18 cellular contexts compared by ENCODE assay signal in genomic region chr9:77587851-77588250, GRCh38.
DNase-seq lines count a peak whose midpoint lies in the region; FAIRE-seq and TF ChIP-seq lines count a peak whose summit lies in the region.
"Had no signal": no experiment of that assay in that cellular context is flagged by ENCODE, and none has a peak within 500 bp of the region (broad histone marks: within the 10 kb centered on the region; RNA-seq: fewer than 3 reads in every experiment).

No MANE protein-coding gene starts in this region.

- in situ Hi-C loops in GM23248 (cut with MboI) = no loop called here

- peaks cover 13% of the 10 kb centered on the region for H3F3A ChIP-seq in GM23248 (ENCODE audit: insufficient read depth)
- H3F3A ChIP-seq in PC-9 (ENCODE audit: insufficient read depth, low read depth) = peaks cover 31% of the 10 kb centered on the region

- H3K27me3 Mint-ChIP-seq in activated CD4-positive, alpha-beta T cell treated with anti-CD3 and anti-CD28 coated beads, Interleukin-2, amount 10 ng/mL, durations not matched to agents 7 days and 5 days = no peaks in the 10 kb centered on the region

- H3K27ac ChIP-seq in GM23248 = no peak overlapping the region
- peak overlapping the region; percentile 96 for H3K27ac ChIP-seq in PC-9
- H3K27ac ChIP-seq in endothelial cell of umbilical vein (ENCODE audit: insufficient read depth, low read depth, low read length) = peak overlapping the region; percentile 93
- H3K27ac ChIP-seq in osteoblast (ENCODE audit: low read depth, low read length) = no peak overlapping the region

- no peak for TF ChIP-seq POLR2A in endothelial cell of umbilical vein (IDR thresholded peaks at IDR 0.05; ENCODE audit: low read depth, low read length)

- 24% methylated on average over 2 of the region's 2 CpGs for WGBS in GM23248 (ENCODE audit: low coverage in 1 of 2, low lambda C conversion rate in 2 of 2, missing lambda C conversion rate in 2 of 2), 2 experiments

- DNase-seq in GM23248 = no peak
- DNase-seq in PC-9 = no peak
- no peak for DNase-seq in endothelial cell of umbilical vein (ENCODE audit: low read depth, low spot score)
- DNase-seq in osteoblast (ENCODE audit: insufficient read length, low spot score, missing footprints) = no peak
- DNase-seq in activated CD4-positive, alpha-beta T cell treated with anti-CD3 and anti-CD28 coated beads, Interleukin-2, amount 10 ng/mL, durations not matched to agents 7 days and 5 days = no peak
- no peak for DNase-seq in GM19239 (ENCODE audit: insufficient read length, low spot score)
- no peak for DNase-seq in NCI-H146 (lab: John Stamatoyannopoulos, UW)
- DNase-seq in GM19238 (ENCODE audit: insufficient read length, low spot score) = no peak
- DNase-seq: activated CD4-positive, alpha-beta T cell treated with anti-CD3 and anti-CD28 coated beads, Interleukin-2, amount 10 ng/mL, durations not matched to agents 24 days and 14 days; activated naive CD4-positive, alpha-beta T cell treated with anti-CD3 and anti-CD28 coated beads for 36 hours; aorta; NCI-H1417; NCI-H2171 treated with DMSO at 0.1 percent for 48 hours; posterior cingulate gyrus; stimulated activated CD4-positive, alpha-beta T cell treated with anti-CD3 and anti-CD28 coated beads, Interleukin-4, amount 100 ng/mL, for 1 hour; uterus had no signal

- H3K9me3 ChIP-seq in GM23248 (ENCODE audit: low read depth) = no peaks in the 10 kb centered on the region
- H3K9me3 ChIP-seq in PC-9 (ENCODE audit: insufficient read depth, low read depth) = no peaks in the 10 kb centered on the region
- H3K9me3 ChIP-seq in endothelial cell of umbilical vein (replicated peaks; ENCODE audit: control insufficient read depth, insufficient read depth, low read length) = no peaks in the 10 kb centered on the region
- H3K9me3 ChIP-seq in osteoblast (ENCODE audit: low read depth, low read length) = no peaks in the 10 kb centered on the region
- H3K9me3 ChIP-seq: uterus had no signal

- FAIRE-seq in endothelial cell of umbilical vein (lab: Jason Lieb, UNC) = no peak
- no peak for FAIRE-seq in GM19239 (lab: Jason Lieb, UNC)
- FAIRE-seq: HTR-8/SVneo had no signal

- intact Hi-C loops in PC-9 (cut with micrococcal nuclease; ENCODE audit: unreplicated experiment) (loop anchor here (2.0 to 5.0 kb wide), 6 partner anchors 61 to 531 kb away; partner anchors contain the start of gene GNA14), endothelial cell of umbilical vein (cut with micrococcal nuclease) (loop anchor here (1.0 to 10.0 kb wide), 8 partner anchors 10 to 447 kb away; partner anchors contain the start of genes GNA14 and GNAQ)

- no peak overlapping the region for H3K4me3 Mint-ChIP-seq in activated CD4-positive, alpha-beta T cell treated with anti-CD3 and anti-CD28 coated beads, Interleukin-2, amount 10 ng/mL, durations not matched to agents 7 days and 5 days
- H3K4me3 Mint-ChIP-seq: activated CD4-positive, alpha-beta T cell treated with anti-CD3 and anti-CD28 coated beads, Interleukin-2, amount 10 ng/mL, durations not matched to agents 24 days and 14 days; activated naive CD4-positive, alpha-beta T cell treated with anti-CD3 and anti-CD28 coated beads for 36 hours had no signal

- 0 out of 2 replicates have a peak, but pooled peaks cover 7% of the 10 kb centered on the region for H3K27me3 ChIP-seq in GM23248 (replicated peaks; ENCODE audit: insufficient read depth)
- no peaks in the 10 kb centered on the region for H3K27me3 ChIP-seq in PC-9 (ENCODE audit: insufficient read depth, low read depth)
- peaks cover 0 to 2% of the 10 kb centered on the region in 2 experiments for H3K27me3 ChIP-seq in endothelial cell of umbilical vein (ENCODE audit: control insufficient read depth in 2 of 2, insufficient read depth in 2 of 2, low read length in 2 of 2)
- H3K27me3 ChIP-seq in osteoblast (ENCODE audit: insufficient read depth, low read length) = peaks cover 2% of the 10 kb centered on the region
- H3K27me3 ChIP-seq: uterus had no signal

- no peaks in the 10 kb centered on the region for H3K9me2 ChIP-seq in GM23248 (ENCODE audit: insufficient read depth)
- no peaks in the 10 kb centered on the region for H3K9me2 ChIP-seq in PC-9 (ENCODE audit: insufficient read depth)

- peaks cover 3% of the 10 kb centered on the region for H3K4me1 Mint-ChIP-seq in activated CD4-positive, alpha-beta T cell treated with anti-CD3 and anti-CD28 coated beads, Interleukin-2, amount 10 ng/mL, durations not matched to agents 7 days and 5 days

- TF ChIP-seq CTCF in PC-9 (conservative IDR thresholded peaks at IDR 0.05) (no peak), endothelial cell of umbilical vein (IDR thresholded peaks at IDR 0.05; ENCODE audit: extremely low read depth in 1 of 2, insufficient read depth in 1 of 2, low read depth in 1 of 2, low read length in 2 of 2) (no peak), osteoblast (IDR thresholded peaks at IDR 0.05; ENCODE audit: extremely low read depth, low read depth, low read length) (no peak)

- BruUV-seq in PC-9 (replicated peaks; lab: Mats Ljungman, UMichigan) = no TSS peak
- no TSS peak for BruUV-seq in endothelial cell of umbilical vein (replicated peaks; lab: Mats Ljungman, UMichigan)

- H3K79me2 ChIP-seq in GM23248 (ENCODE audit: insufficient read depth) = no peaks in the 10 kb centered on the region
- no peaks in the 10 kb centered on the region for H3K79me2 ChIP-seq in PC-9 (ENCODE audit: low read depth)
- H3K79me2 ChIP-seq in endothelial cell of umbilical vein (ENCODE audit: control insufficient read depth, insufficient read depth, low read length) = no peaks in the 10 kb centered on the region
- H3K79me2 ChIP-seq in osteoblast (ENCODE audit: insufficient read depth, low read length) = no peaks in the 10 kb centered on the region

- no peak overlapping the region for H3K4me3 ChIP-seq in GM23248
- peak overlapping the region; percentile 45; the same call in 1 of the 2 replicates for H3K4me3 ChIP-seq in PC-9
- peak overlapping the region in 1 of 3 experiments; percentile 24 for H3K4me3 ChIP-seq in endothelial cell of umbilical vein (replicated peaks in 1 of 3; ENCODE audit: insufficient read depth in 1 of 3, low read depth in 1 of 3, low read length in 3 of 3)
- H3K4me3 ChIP-seq in osteoblast (ENCODE audit: insufficient read depth, low read length) = no peak overlapping the region
- H3K4me3 ChIP-seq: skin epidermis, uterus had no signal

- no peak overlapping the region for H3K27ac Mint-ChIP-seq in activated CD4-positive, alpha-beta T cell treated with anti-CD3 and anti-CD28 coated beads, Interleukin-2, amount 10 ng/mL, durations not matched to agents 7 days and 5 days
- H3K27ac Mint-ChIP-seq: activated CD4-positive, alpha-beta T cell treated with anti-CD3 and anti-CD28 coated beads, Interleukin-2, amount 10 ng/mL, durations not matched to agents 24 days and 14 days; activated naive CD4-positive, alpha-beta T cell treated with anti-CD3 and anti-CD28 coated beads for 36 hours had no signal

- H3K4me1 ChIP-seq in GM23248 (ENCODE audit: insufficient read depth) (peaks cover 10% of the 10 kb centered on the region), PC-9 (replicated peaks; ENCODE audit: insufficient read depth) (peaks cover 50% of the 10 kb centered on the region), endothelial cell of umbilical vein (ENCODE audit: control insufficient read depth, extremely low read depth, insufficient read depth, low read length) (peaks cover 35% of the 10 kb centered on the region), osteoblast (ENCODE audit: insufficient read depth, low read length) (peaks cover 3% of the 10 kb centered on the region)

- H3K9me3 Mint-ChIP-seq in activated CD4-positive, alpha-beta T cell treated with anti-CD3 and anti-CD28 coated beads, Interleukin-2, amount 10 ng/mL, durations not matched to agents 7 days and 5 days = no peaks in the 10 kb centered on the region
- H3K9me3 Mint-ChIP-seq: activated CD4-positive, alpha-beta T cell treated with anti-CD3 and anti-CD28 coated beads, Interleukin-2, amount 10 ng/mL, durations not matched to agents 24 days and 14 days; activated naive CD4-positive, alpha-beta T cell treated with anti-CD3 and anti-CD28 coated beads for 36 hours had no signal

- no peak overlapping the region for H2AFZ ChIP-seq in GM23248
- 0 out of 2 replicates have a peak overlapping the region, but pooled peaks have one; percentile 5 for H2AFZ ChIP-seq in PC-9
- H2AFZ ChIP-seq in endothelial cell of umbilical vein (ENCODE audit: low read depth, low read length) = peak overlapping the region; percentile 69
- no peak overlapping the region for H2AFZ ChIP-seq in osteoblast (ENCODE audit: low read length)

- H3K4me2 ChIP-seq in GM23248 (ENCODE audit: unreplicated experiment) = peak overlapping the region; percentile 43
- H3K4me2 ChIP-seq in PC-9 = peak overlapping the region; percentile 83
- H3K4me2 ChIP-seq in endothelial cell of umbilical vein (ENCODE audit: insufficient read depth, low read length) = peak overlapping the region; percentile 75
- H3K4me2 ChIP-seq in osteoblast (ENCODE audit: insufficient read depth, low read length) = peak overlapping the region; percentile 40

- no peaks in the 10 kb centered on the region for H3K36me3 Mint-ChIP-seq in activated CD4-positive, alpha-beta T cell treated with anti-CD3 and anti-CD28 coated beads, Interleukin-2, amount 10 ng/mL, durations not matched to agents 7 days and 5 days (ENCODE audit: low read depth)

- dilution Hi-C loops in endothelial cell of umbilical vein (cut with MboI; ENCODE audit: extremely low pct_ligation_motif_present, low sequenced_read_pairs) = no loop called here

- H3K36me3 ChIP-seq in GM23248 (ENCODE audit: low read depth) (no peaks in the 10 kb centered on the region), PC-9 (ENCODE audit: low read depth) (no peaks in the 10 kb centered on the region), endothelial cell of umbilical vein (ENCODE audit: control insufficient read depth in 2 of 2, extremely low read depth in 1 of 2, insufficient read depth in 2 of 2, low read length in 2 of 2) (no peaks in the 10 kb centered on the region), osteoblast (ENCODE audit: insufficient read depth, low read length) (no peaks in the 10 kb centered on the region)
- H3K36me3 ChIP-seq: uterus had no signal

- POLR2A ChIA-PET in PC-9 (lab: Charles Lee; ENCODE audit: unreplicated experiment) (interaction anchor here (0.6 kb wide), 1 partner anchor 201 kb away, joined by 4 read pairs; no protein-coding TSS in a partner anchor), endothelial cell of umbilical vein (lab: Charles Lee) (no interaction called here)
- POLR2A ChIA-PET in activated CD4-positive, alpha-beta T cell treated with anti-CD3 and anti-CD28 coated beads, Interleukin-2, amount 10 ng/mL, durations not matched to agents 7 days and 5 days (lab: Charles Lee) = interaction anchor here (0.6 kb wide), 1 partner anchor 16 kb away, joined by 3 read pairs; no protein-coding TSS in a partner anchor

- H3K9me1 ChIP-seq in endothelial cell of umbilical vein (replicated peaks; ENCODE audit: control insufficient read depth, extremely low read depth, insufficient read depth, low read length) = no peaks in the 10 kb centered on the region

- H4K20me1 ChIP-seq in GM23248 (ENCODE audit: insufficient read depth) (no peaks in the 10 kb centered on the region), PC-9 (ENCODE audit: insufficient read depth) (no peaks in the 10 kb centered on the region), endothelial cell of umbilical vein (replicated peaks; ENCODE audit: control insufficient read depth, extremely low read depth, insufficient read depth, low read length) (no peaks in the 10 kb centered on the region), osteoblast (ENCODE audit: insufficient read depth, low read length) (no peaks in the 10 kb centered on the region)

- H3K9ac ChIP-seq in GM23248 (no peak overlapping the region), endothelial cell of umbilical vein (replicated peaks; ENCODE audit: extremely low read depth, insufficient read depth, low read length) (peak overlapping the region; percentile 49)

- CTCF ChIA-PET in PC-9 (lab: Charles Lee) = no interaction called here
- CTCF ChIA-PET in endothelial cell of umbilical vein (lab: Charles Lee) = interaction anchor here (1.5 to 1.9 kb wide), 2 partner anchors 11 to 164 kb away, joined by 8 to 11 read pairs; no protein-coding TSS in a partner anchor
- CTCF ChIA-PET in activated CD4-positive, alpha-beta T cell treated with anti-CD3 and anti-CD28 coated beads, Interleukin-2, amount 10 ng/mL, durations not matched to agents 7 days and 5 days (lab: Charles Lee) = no interaction called here

Comparison
In these comparisons a context has a peak if more than half of its experiments do, and no peak if none do; other contexts are left out.
1. H2AFZ ChIP-seq: peak in PC-9 (single experiment) and endothelial cell of umbilical vein (single experiment); none in GM23248 (single experiment) and osteoblast (single experiment).
2. H3K27ac ChIP-seq: peak in PC-9 (single experiment) and endothelial cell of umbilical vein (single experiment); none in GM23248 (single experiment) and osteoblast (single experiment).
3. Peak in every context shown above with its lines, with median percentiles within 50 percentile points of each other: H3K4me2 ChIP-seq.